ENCODE assay signal across 2 cellular contexts in genomic region chr15:21516248-21516647, GRCh38.
DNase-seq lines count a peak whose midpoint lies in the region; ATAC-seq and TF ChIP-seq lines count a peak whose summit lies in the region.
"Not testable (repeated sequence)": the region's sequence is repeated elsewhere in the genome, so short reads cannot be mapped to it uniquely, and the experiment has no call there.

No MANE protein-coding gene starts in this region.

- H3K27me3 ChIP-seq in upper lobe of left lung, upper lobe of right lung: not testable (repeated sequence)

- ATAC-seq in upper lobe of left lung (ENCODE audit: low FRiP score in 2 of 2) = peak; percentile 58 to 67
- ATAC-seq in upper lobe of right lung = peak; percentile 58

- not testable (repeated sequence) for H3K4me3 ChIP-seq in upper lobe of left lung, upper lobe of right lung

- not testable (repeated sequence) for H3K36me3 ChIP-seq in upper lobe of left lung, upper lobe of right lung

- TF ChIP-seq CTCF in upper lobe of left lung (IDR thresholded peaks at IDR 0.05); upper lobe of right lung (IDR thresholded peaks at IDR 0.05): not testable (repeated sequence)

- not testable (repeated sequence) for H3K9me3 ChIP-seq in upper lobe of left lung, upper lobe of right lung

- DNase-seq in upper lobe of left lung = peak in 1 of 2 donors; percentile 0
- DNase-seq in upper lobe of right lung = not testable (repeated sequence)

- H3K4me1 ChIP-seq in upper lobe of left lung, upper lobe of right lung: not testable (repeated sequence)

- not testable (repeated sequence) for H3K27ac ChIP-seq in upper lobe of left lung, upper lobe of right lung

- TF ChIP-seq POLR2A in upper lobe of left lung (IDR thresholded peaks at IDR 0.05) = not testable (repeated sequence)

- intact Hi-C loops in upper lobe of right lung (cut with DNase I) = not testable (repeated sequence)

- not testable (repeated sequence) for TF ChIP-seq EP300 in upper lobe of left lung (IDR thresholded peaks at IDR 0.05)

- no CpG with 5 or more reads among the region's 17 CpGs for WGBS in upper lobe of left lung, 2 donors
